In genomic region chr1:151459331-151460046, GRCh38 we compare ENCODE assay signal across 8 cellular contexts. TPM values are rescaled to one million over a fixed set of nuclear protein-coding genes. Genes with fewer than 3 reads are reported as not detected.
DNase-seq lines count a peak whose midpoint lies in the region; ATAC-seq and TF ChIP-seq lines count a peak whose summit lies in the region.

POGZ (minus strand) TSS chr1:151459494; CDS start chr1:151442204, 17,290 bp downstream.

- intact Hi-C loops in A673 (cut with micrococcal nuclease; ENCODE audit: unreplicated experiment), result loop anchor here (2.0 kb wide), 1 partner anchor 13 kb away; no protein-coding TSS in a partner anchor

- H3K36me3 ChIP-seq in A673 (ENCODE audit: insufficient read depth, low read length, poor library complexity, severe bottlenecking), result peaks cover 3% of the 10 kb centered on the region

- BruUV-seq in A673 (replicated peaks; lab: Mats Ljungman, UMichigan), result no TSS peak

- H3K27me3 ChIP-seq in A673 (replicated peaks; ENCODE audit: insufficient read depth, low read depth, low read length, poor library complexity), result no peaks in the 10 kb centered on the region

- ATAC-seq in GM19023 (IDR thresholded peaks at IDR 0.05; ENCODE audit: unreplicated experiment) (peak; percentile 76), HG03342 (IDR thresholded peaks at IDR 0.05; ENCODE audit: unreplicated experiment) (peak; percentile 69)

- H3K4me3 ChIP-seq in A673 (ENCODE audit: low read depth, low read length, poor library complexity, severe bottlenecking), result peak within 1 kb of the TSS; percentile 85

- H3K27ac ChIP-seq in A673 (ENCODE audit: low read depth, low read length, poor library complexity, severe bottlenecking), result peak within 1 kb of the TSS; percentile 92

- H3K9me3 ChIP-seq in A673 (ENCODE audit: low read depth, low read length, poor library complexity, severe bottlenecking), result no peaks in the 10 kb centered on the region

- POLR2A ChIA-PET in A673 (lab: Charles Lee; ENCODE audit: low non-redundant PET), result interaction anchor here (0.6 kb wide), 1 partner anchor 26 kb away, joined by 3 read pairs; no protein-coding TSS in a partner anchor

- CTCF ChIA-PET in A673 (lab: Charles Lee), result no interaction called here

- DNase-seq in A673 (ENCODE audit: low spot score), result peak; percentile 99
- DNase-seq in NCI-H510A (lab: John Stamatoyannopoulos, UW), result peak; percentile 96
- peak; percentile 88 for DNase-seq in activated CD4-positive, CD25-positive, alpha-beta regulatory T cell treated with anti-CD3 and anti-CD28 coated beads, Interleukin-2, amount 50 U/mL, for 72 hours
- DNase-seq in cerebellar cortex (ENCODE audit: low spot score), result peak; percentile 96
- DNase-seq in islet precursor cell, result peak; percentile 94
- DNase-seq in stimulated activated CD4-positive, alpha-beta T cell treated with anti-CD3 and anti-CD28 coated beads, Interleukin-12 subunit alpha, Interleukin-12 subunit beta, amount 100 ng/mL, for 4 hours, result peak; percentile 91

- peaks cover 15% of the 10 kb centered on the region for H3K4me1 ChIP-seq in A673 (ENCODE audit: insufficient read depth, low read length, poor library complexity, severe bottlenecking)

- TF ChIP-seq CTCF in A673 (conservative IDR thresholded peaks at IDR 0.05; ENCODE audit: low read depth, low read length), result no peak

RNA-seq across cellular contexts. Expression of gene POGZ, which starts in this region (rescaled TPM):
- 98.4 and 102 TPM in 2 replicates for total RNA-seq in A673 (2021)

Comparison
In these comparisons a context has a peak if more than half of its experiments do, and no peak if none do; other contexts are left out.
1. Peak in every context shown above with its lines: DNase-seq, ATAC-seq, H3K4me3 ChIP-seq and H3K27ac ChIP-seq.